Comparison of ENCODE assay signal across 18 cellular contexts in genomic region chr11:60336767-60337391, GRCh38. TPM values are rescaled to one million over a fixed set of nuclear protein-coding genes. Genes with fewer than 3 reads are reported as not detected.
DNase-seq lines count a peak whose midpoint lies in the region; ATAC-seq and TF ChIP-seq lines count a peak whose summit lies in the region.
"Had no signal": no experiment of that assay in that cellular context is flagged by ENCODE, and none has a peak within 500 bp of the region (broad histone marks: within the 10 kb centered on the region; RNA-seq: fewer than 3 reads in every experiment).

No MANE protein-coding gene starts in this region.

- H3K4me1 ChIP-seq in lower lobe of right lung = no peaks in the 10 kb centered on the region
- H3K4me1 ChIP-seq in effector memory CD4-positive, alpha-beta T cell (ENCODE audit: control insufficient read depth, insufficient read depth, low read length, poor library complexity, severe bottlenecking) = no peaks in the 10 kb centered on the region
- H3K4me1 ChIP-seq: colonic mucosa had no signal

- H3K9me3 ChIP-seq in lower lobe of right lung = no peaks in the 10 kb centered on the region
- H3K9me3 ChIP-seq in effector memory CD4-positive, alpha-beta T cell (ENCODE audit: control insufficient read depth, low read length) = no peaks in the 10 kb centered on the region
- H3K9me3 ChIP-seq: colonic mucosa had no signal

- H3K27me3 ChIP-seq in GM06990 (replicated peaks; ENCODE audit: control insufficient read depth, insufficient read depth, low read length) (no peaks in the 10 kb centered on the region), lower lobe of right lung (ENCODE audit: low read depth) (no peaks in the 10 kb centered on the region)
- H3K27me3 ChIP-seq in effector memory CD4-positive, alpha-beta T cell (replicated peaks; ENCODE audit: control insufficient read depth, insufficient read depth, low read length, poor library complexity, severe bottlenecking) = no peaks in the 10 kb centered on the region
- H3K27me3 ChIP-seq: colonic mucosa had no signal

- DNase-seq in GM06990 (ENCODE audit: extremely low read depth, insufficient read length) = peak; percentile 19
- no peak for DNase-seq in lower lobe of right lung
- DNase-seq in effector memory CD4-positive, alpha-beta T cell = no peak
- DNase-seq: activated CD4-positive, alpha-beta T cell treated with anti-CD3 and anti-CD28 coated beads, Interleukin-2, amount 50 U/mL, for 4 hours; activated T-cell treated with anti-CD3 and anti-CD28 coated beads, Interleukin-2, amount 50 U/mL, for 24 hours; colonic mucosa; foreskin melanocyte; KBM-7; NCI-H1105 treated with DMSO at 0.1 percent for 48 hours; NCI-H2171; NCI-H82; stimulated activated CD4-positive, alpha-beta T cell treated with anti-CD3 and anti-CD28 coated beads, Interleukin-2, amount 100 ng/mL, for 24 hours; substantia nigra had no signal

- intact Hi-C loops in lower lobe of right lung (cut with DNase I) = no loop called here

- ATAC-seq in HG02588 (IDR thresholded peaks at IDR 0.05; ENCODE audit: unreplicated experiment) (peak; percentile 50), lower lobe of right lung (peak; percentile 24 to 43), GM19397 (IDR thresholded peaks at IDR 0.05; ENCODE audit: unreplicated experiment) (no peak), GM18858 (IDR thresholded peaks at IDR 0.05; ENCODE audit: unreplicated experiment) (no peak)

- H3K36me3 ChIP-seq in GM06990 (ENCODE audit: control insufficient read depth, insufficient read depth, low read length) (no peaks in the 10 kb centered on the region), lower lobe of right lung (no peaks in the 10 kb centered on the region)
- H3K36me3 ChIP-seq in effector memory CD4-positive, alpha-beta T cell (ENCODE audit: control insufficient read depth, insufficient read depth, low read length) = no peaks in the 10 kb centered on the region
- H3K36me3 ChIP-seq: colonic mucosa had no signal

- TF ChIP-seq CTCF in GM06990 (IDR thresholded peaks at IDR 0.05; ENCODE audit: insufficient read depth, low read length, poor library complexity, severe bottlenecking) (no peak), lower lobe of right lung (IDR thresholded peaks at IDR 0.05) (no peak)

- H3K4me3 ChIP-seq in GM06990 (replicated peaks; ENCODE audit: low read depth, low read length) (no peak overlapping the region), lower lobe of right lung (no peak overlapping the region)
- no peak overlapping the region for H3K4me3 ChIP-seq in effector memory CD4-positive, alpha-beta T cell (ENCODE audit: insufficient read depth, low read depth, low read length, poor library complexity, severe bottlenecking)
- H3K4me3 ChIP-seq: colonic mucosa had no signal

- no peak overlapping the region for H3K27ac ChIP-seq in lower lobe of right lung
- no peak overlapping the region for H3K27ac ChIP-seq in effector memory CD4-positive, alpha-beta T cell (ENCODE audit: insufficient read depth, low read length, poor library complexity, severe bottlenecking)
- H3K27ac ChIP-seq: colonic mucosa had no signal

RNA-seq across cellular contexts. Expression of gene MS4A6E, which starts 9.8 kb away (rescaled TPM):
- not detected for total RNA-seq in lower lobe of right lung
- total RNA-seq: colonic mucosa, endothelial cell of umbilical vein, mucosa of gallbladder had no signal

RNA-seq across cellular contexts. Expression of gene MS4A7, which starts 41.5 kb away (rescaled TPM):
- total RNA-seq in lower lobe of right lung = 315 TPM
- total RNA-seq: endothelial cell of umbilical vein had no signal

RNA-seq across cellular contexts. Expression of gene MS4A4A, which starts 56.4 kb away (rescaled TPM):
- total RNA-seq in lower lobe of right lung = 89.5 TPM
- total RNA-seq: endothelial cell of umbilical vein had no signal

RNA-seq across cellular contexts. Expression of gene MS4A14, which starts 59.4 kb away (rescaled TPM):
- 19.4 TPM for total RNA-seq in lower lobe of right lung
- total RNA-seq: endothelial cell of umbilical vein had no signal

Comparison
In these comparisons a context has a peak if more than half of its experiments do, and no peak if none do; other contexts are left out.
1. ATAC-seq: peak in HG02588 (single experiment) and lower lobe of right lung (2 of 2); none in GM19397 (single experiment) and GM18858 (single experiment).